ENCODE assay signal across 13 cellular contexts in genomic region chr1:26922901-26923300, GRCh38. TPM values are rescaled to one million over a fixed set of nuclear protein-coding genes. Genes with fewer than 3 reads are reported as not detected.
DNase-seq lines count a peak whose midpoint lies in the region; ATAC-seq and TF ChIP-seq lines count a peak whose summit lies in the region.
"Had no signal": no experiment of that assay in that cellular context is flagged by ENCODE, and none has a peak within 500 bp of the region (broad histone marks: within the 10 kb centered on the region; RNA-seq: fewer than 3 reads in every experiment).

No MANE protein-coding gene starts in this region.

- peak overlapping the region in 1 of 2 donors; percentile 5 for H3K27ac ChIP-seq in liver (ENCODE audit: low read depth in 1 of 2, low read length in 2 of 2)
- no peak overlapping the region for H3K27ac ChIP-seq in ovary
- H3K27ac ChIP-seq: neutrophil had no signal

- peaks cover 40% of the 10 kb centered on the region for H3K36me3 Mint-ChIP-seq in stimulated activated naive CD8-positive, alpha-beta T cell treated with anti-CD3 and anti-CD28 coated beads, Interleukin-15, Interleukin-2, amounts not matched to agents 100 ng/mL and 50 ng/mL, for 24 hours (ENCODE audit: low read depth)

- TF ChIP-seq CTCF in liver (IDR thresholded peaks at IDR 0.05; ENCODE audit: low read depth, low read length, missing input control) (no peak), ovary (IDR thresholded peaks at IDR 0.05) (no peak)

- peak overlapping the region; percentile 96 for H3K4me3 Mint-ChIP-seq in stimulated activated naive CD8-positive, alpha-beta T cell treated with anti-CD3 and anti-CD28 coated beads, Interleukin-15, Interleukin-2, amounts not matched to agents 100 ng/mL and 50 ng/mL, for 24 hours

- no peaks in the 10 kb centered on the region for H3K9me3 ChIP-seq in adipocyte (ENCODE audit: control insufficient read depth, low read length)
- no peaks in the 10 kb centered on the region for H3K9me3 ChIP-seq in liver (ENCODE audit: control insufficient read depth in 4 of 4, low read length in 3 of 4)
- no peaks in the 10 kb centered on the region for H3K9me3 ChIP-seq in ovary
- H3K9me3 ChIP-seq: neutrophil had no signal

- peaks cover 37% of the 10 kb centered on the region for H3K36me3 ChIP-seq in adipocyte (ENCODE audit: control insufficient read depth, insufficient read depth, low read length, severe bottlenecking)
- peaks cover 1 to 20% (median 14%) of the 10 kb centered on the region in 4 donors for H3K36me3 ChIP-seq in liver (ENCODE audit: control insufficient read depth in 4 of 4, insufficient read depth in 3 of 4, low read depth in 1 of 4, low read length in 3 of 4)
- no peaks in the 10 kb centered on the region for H3K36me3 ChIP-seq in ovary

- no peaks in the 10 kb centered on the region for H3K27me3 ChIP-seq in adipocyte (replicated peaks; ENCODE audit: control insufficient read depth, insufficient read depth, low read length)
- H3K27me3 ChIP-seq in liver (ENCODE audit: control insufficient read depth in 4 of 4, insufficient read depth in 4 of 4, low read length in 3 of 4) = no peaks in the 10 kb centered on the region
- H3K27me3 ChIP-seq in ovary = no peaks in the 10 kb centered on the region
- H3K27me3 ChIP-seq: neutrophil had no signal

- H3K4me1 ChIP-seq in adipocyte (ENCODE audit: control insufficient read depth, insufficient read depth, low read length) = peaks cover 18% of the 10 kb centered on the region
- H3K4me1 ChIP-seq in liver (ENCODE audit: control insufficient read depth in 4 of 4, insufficient read depth in 4 of 4, low read length in 3 of 4) = peaks cover 4 to 20% (median 12%) of the 10 kb centered on the region in 4 donors
- H3K4me1 ChIP-seq in ovary (ENCODE audit: insufficient read depth) = peaks cover 3% of the 10 kb centered on the region

- H3K9me3 Mint-ChIP-seq in stimulated activated naive CD8-positive, alpha-beta T cell treated with anti-CD3 and anti-CD28 coated beads, Interleukin-15, Interleukin-2, amounts not matched to agents 100 ng/mL and 50 ng/mL, for 24 hours = no peaks in the 10 kb centered on the region

- intact Hi-C loops in ovary (cut with DNase I) = no loop called here

- no peak for ATAC-seq in stimulated activated naive CD8-positive, alpha-beta T cell treated with anti-CD3 and anti-CD28 coated beads, Interleukin-15, Interleukin-2, amounts not matched to agents 100 U/mL and 50 U/mL, for 24 hours
- no peak for ATAC-seq in GM18502 (IDR thresholded peaks at IDR 0.05; ENCODE audit: poor library complexity, unreplicated experiment)

- H3K9ac ChIP-seq in adipocyte (ENCODE audit: low read length) (peak overlapping the region; percentile 96), liver (ENCODE audit: low read depth in 1 of 2, low read length in 2 of 2) (peak overlapping the region in 1 of 2 donors; percentile 68)

- WGBS in liver = 89% methylated on average over 3 of the region's 3 CpGs
- WGBS in ovary, 3 donors = 87 to 89% (median 88%) methylated on average over 3 of the region's 3 CpGs

- CTCF ChIA-PET in HEK293T (lab: Yijun Ruan, JAX) = interaction anchor here (0.5 kb wide), 1 partner anchor 31 kb away, joined by 3 read pairs; no protein-coding TSS in a partner anchor

- H3K27me3 Mint-ChIP-seq in stimulated activated naive CD8-positive, alpha-beta T cell treated with anti-CD3 and anti-CD28 coated beads, Interleukin-15, Interleukin-2, amounts not matched to agents 100 ng/mL and 50 ng/mL, for 24 hours = no peaks in the 10 kb centered on the region

- H3K4me3 ChIP-seq in adipocyte (ENCODE audit: low read length) (peak overlapping the region; percentile 93), liver (ENCODE audit: low read depth in 1 of 3, low read length in 3 of 3) (peak overlapping the region; percentile 71 to 88 (median 74)), ovary (no peak overlapping the region)

- no peak for TF ChIP-seq RAD21 in liver (IDR thresholded peaks at IDR 0.05)

- peaks cover 45% of the 10 kb centered on the region for H3K4me1 Mint-ChIP-seq in stimulated activated naive CD8-positive, alpha-beta T cell treated with anti-CD3 and anti-CD28 coated beads, Interleukin-15, Interleukin-2, amounts not matched to agents 100 ng/mL and 50 ng/mL, for 24 hours (ENCODE audit: low read depth)

- TF ChIP-seq EP300 in ovary (IDR thresholded peaks at IDR 0.05) = no peak

- POLR2A ChIA-PET in HEK293T (lab: Yijun Ruan, JAX) = interaction anchor here (1.1 kb wide), 1 partner anchor 22 kb away, joined by 5 read pairs; the partner anchor contains the start of gene GPATCH3

- H3K27ac Mint-ChIP-seq in stimulated activated naive CD8-positive, alpha-beta T cell treated with anti-CD3 and anti-CD28 coated beads, Interleukin-15, Interleukin-2, amounts not matched to agents 100 ng/mL and 50 ng/mL, for 24 hours = peak overlapping the region; percentile 99

- DNase-seq in stimulated activated naive CD8-positive, alpha-beta T cell treated with anti-CD3 and anti-CD28 coated beads, Interleukin-15, Interleukin-2, amounts not matched to agents 100 U/mL and 50 U/mL, for 24 hours = no peak
- DNase-seq in adipocyte (ENCODE audit: low read depth) = no peak
- no peak for DNase-seq in HEK293T (ENCODE audit: extremely low spot score)
- no peak for DNase-seq in NCI-H187 treated with DMSO at 0.1 percent for 48 hours (lab: John Stamatoyannopoulos, UW)
- DNase-seq in ovary = no peak
- DNase-seq: NCI-H510A treated with DMSO at 0.1 percent for 48 hours had no signal

- no peak for TF ChIP-seq POLR2A in ovary (IDR thresholded peaks at IDR 0.05)

TF ChIP-seq in liver, 16 proteins besides CTCF, POLR2A, EP300 and RAD21:
- TF ChIP-seq JUND (IDR thresholded peaks at IDR 0.05) (no peak), FOXA2 (IDR thresholded peaks at IDR 0.05) (no peak), GABPA (IDR thresholded peaks at IDR 0.05 in 1 of 2, conservative IDR thresholded peaks at IDR 0.05 in 1 of 2) (no peak)
TF ChIP-seq in liver: peak in this region for 0.

TF ChIP-seq in HEK293T, 16 proteins besides CTCF, POLR2A, EP300 and RAD21:
- TF ChIP-seq ZNF384 (IDR thresholded peaks at IDR 0.05) = no peak
- TF ChIP-seq TARDBP (IDR thresholded peaks at IDR 0.05) = no peak
- no peak for TF ChIP-seq PKNOX1 (IDR thresholded peaks at IDR 0.05)
- no peak for TF ChIP-seq L3MBTL2 (conservative IDR thresholded peaks at IDR 0.05)
- no peak for TF ChIP-seq SUZ12 (IDR thresholded peaks at IDR 0.05)
- no peak for TF ChIP-seq BHLHE40 (IDR thresholded peaks at IDR 0.05; ENCODE audit: borderline replicate concordance)
- TF ChIP-seq FOXM1 (IDR thresholded peaks at IDR 0.05; ENCODE audit: borderline replicate concordance) = no peak
- no peak for TF ChIP-seq FOXA1 (IDR thresholded peaks at IDR 0.05)
- no peak for TF ChIP-seq ELF4 (IDR thresholded peaks at IDR 0.05)
- no peak for TF ChIP-seq CTBP1 (IDR thresholded peaks at IDR 0.05; ENCODE audit: borderline replicate concordance)
- TF ChIP-seq LEF1 (IDR thresholded peaks at IDR 0.05; ENCODE audit: borderline replicate concordance) = no peak
- TF ChIP-seq FOXK2 (IDR thresholded peaks at IDR 0.05) = no peak
- no peak for TF ChIP-seq ARNT (IDR thresholded peaks at IDR 0.05)
- TF ChIP-seq NFRKB (IDR thresholded peaks at IDR 0.05) = no peak
- no peak for TF ChIP-seq HDGF (IDR thresholded peaks at IDR 0.05; ENCODE audit: borderline replicate concordance)
- TF ChIP-seq SP1 (IDR thresholded peaks at IDR 0.05) = no peak

RNA-seq across cellular contexts. Expression of gene NUDC, which starts 1.4 kb away (rescaled TPM):
- total RNA-seq in liver = 10 to 100 TPM; 18.2 to 22.8 TPM
- 10 to 100 TPM; 49.7 to 50.7 TPM for polyA plus RNA-seq in liver
- total RNA-seq in ovary = 10 to 100 TPM; 32.8 to 66.9 (median 57.1) TPM
- polyA plus RNA-seq in ovary = 10 to 100 TPM; 57.6 to 76.7 TPM

RNA-seq across cellular contexts. Expression of gene NR0B2, which starts 9.1 kb away (rescaled TPM):
- 10 to 100 TPM; 15.7 to 24.2 TPM for total RNA-seq in liver
- 100 to 1,000 TPM in 1 of 2 donors, 10 to 100 TPM in 1; 56.9 to 166 TPM for polyA plus RNA-seq in liver
- total RNA-seq in ovary = under 1 TPM in 1 of 7 donors, not detected in 6; 0.18 TPM
- polyA plus RNA-seq in ovary = under 1 TPM in 1 of 2 donors, not detected in 1; 0.18 TPM
- total RNA-seq: G401, H7, urinary bladder had no signal
- polyA plus RNA-seq: urinary bladder had no signal

RNA-seq across cellular contexts. Expression of gene GPATCH3, which starts 22.6 kb away (rescaled TPM):
- total RNA-seq in liver (1 to 10 TPM; 6.3 TPM), ovary (10 to 100 TPM in 5 of 7 donors, 1 to 10 TPM in 2; 3.1 to 16.4 (median 11.3) TPM)
- polyA plus RNA-seq in liver (1 to 10 TPM; 5.8 to 6.2 TPM), ovary (1 to 10 TPM; 7.6 to 9.6 TPM)

RNA-seq across cellular contexts. Expression of gene GPN2, which starts 32.8 kb away (rescaled TPM):
- total RNA-seq in liver (10 to 100 TPM in 1 of 2 donors, 1 to 10 TPM in 1; 9.5 to 10.3 TPM), ovary (10 to 100 TPM in 5 of 7 donors, 1 to 10 TPM in 2; 6.9 to 27.8 (median 20.4) TPM)
- polyA plus RNA-seq in liver (10 to 100 TPM; 10.5 to 12.7 TPM), ovary (10 to 100 TPM; 14.6 to 20.9 TPM)

RNA-seq across cellular contexts. Expression of gene KDF1, which starts 37.4 kb away (rescaled TPM):
- 1 to 10 TPM; 1.0 to 1.4 TPM for total RNA-seq in liver
- 1 to 10 TPM; 2.2 to 4.6 TPM for polyA plus RNA-seq in liver
- total RNA-seq in ovary = 10 to 100 TPM in 1 of 7 donors, 1 to 10 TPM in 1, under 1 TPM in 2, not detected in 3; 0.59 to 11.0 (median 0.84) TPM
- polyA plus RNA-seq in ovary = under 1 TPM in 1 of 2 donors, not detected in 1; 0.08 TPM
- total RNA-seq: G401 had no signal

Comparison
In these comparisons a context has a peak if more than half of its experiments do, and no peak if none do; other contexts are left out.
1. RNA of gene NR0B2, which starts 9.1 kb away (total RNA-seq): 15.7 to 24.2 TPM in liver; 0.18 TPM in ovary; every median in the first group is over 10 times any median in the second.